ENCODE assay signal across 8 cellular contexts in the genomic region with DNA sequence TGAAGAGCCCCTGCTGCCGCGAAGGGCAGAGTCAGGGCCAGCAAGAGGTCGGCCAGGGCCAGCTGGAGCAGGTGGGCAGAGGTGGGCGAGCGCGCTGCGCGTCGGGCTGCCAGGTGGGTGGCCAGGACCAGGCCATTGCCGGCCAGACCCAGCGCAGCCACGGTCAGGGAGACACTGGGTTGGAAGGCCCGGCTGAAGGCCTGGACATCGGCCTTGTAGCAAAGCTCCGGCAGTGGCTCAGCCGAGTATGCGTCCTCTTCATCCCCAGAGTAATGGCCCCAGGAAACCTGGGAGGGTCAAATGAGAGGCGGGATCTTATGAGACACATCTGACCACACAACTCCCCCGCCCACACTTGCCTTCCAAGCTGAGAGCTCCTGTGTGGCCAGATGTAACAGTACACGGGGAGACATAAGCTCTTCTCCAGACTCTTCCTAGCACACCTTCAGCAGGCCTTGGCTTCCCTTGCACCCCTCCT. TPM values are rescaled to one million over a fixed set of nuclear protein-coding genes. Genes with fewer than 3 reads are reported as not detected.
DNase-seq lines count a peak whose midpoint lies in the region; ATAC-seq and TF ChIP-seq lines count a peak whose summit lies in the region.

No MANE protein-coding gene starts in this region.

- no peak for TF ChIP-seq CTCF in coronary artery (IDR thresholded peaks at IDR 0.05)

- no peaks in the 10 kb centered on the region for H3K36me3 Mint-ChIP-seq in natural killer cell treated with Interleukin-12 subunit alpha and Interleukin-12 subunit beta and Interleukin-15 and Interleukin-18, amount 100 ng/mL, for 72 hours

- peaks cover 39 to 44% of the 10 kb centered on the region in 2 donors for H3K4me1 Mint-ChIP-seq in natural killer cell treated with Interleukin-12 subunit alpha and Interleukin-12 subunit beta and Interleukin-15 and Interleukin-18, amount 100 ng/mL, for 72 hours (ENCODE audit: low read depth in 2 of 2)

- H3K27me3 Mint-ChIP-seq in natural killer cell treated with Interleukin-12 subunit alpha and Interleukin-12 subunit beta and Interleukin-15 and Interleukin-18, amount 100 ng/mL, for 72 hours = peaks cover 39 to 40% of the 10 kb centered on the region in 2 donors

- peak overlapping the region; percentile 71 for H3K4me3 Mint-ChIP-seq in natural killer cell treated with Interleukin-12 subunit alpha and Interleukin-12 subunit beta and Interleukin-15 and Interleukin-18, amount 100 ng/mL, for 72 hours

- in situ Hi-C loops in KBM-7 (cut with MboI; ENCODE audit: low pct_unique_long_range_greater_than_20kb, low sequenced_read_pairs) = no loop called here

- peak overlapping the region; percentile 79 for H3K4me3 ChIP-seq in coronary artery

- peak; percentile 44 for DNase-seq in COLO668 (lab: John Stamatoyannopoulos, UW; ENCODE audit: unreplicated experiment)
- peak; percentile 13 for DNase-seq in KBM-7
- DNase-seq in coronary artery (ENCODE audit: low spot score) = no peak
- DNase-seq in natural killer cell treated with Interleukin-12 subunit alpha and Interleukin-12 subunit beta and Interleukin-15 and Interleukin-18, amount 100 ng/mL, for 72 hours (ENCODE audit: low spot score) = no peak
- DNase-seq in stimulated activated CD4-positive, alpha-beta T cell treated with anti-CD3 and anti-CD28 coated beads, Interleukin-4, amount 100 ng/mL, for 1 hour = no peak
- DNase-seq in activated CD4-positive, alpha-beta T cell treated with anti-CD3 and anti-CD28 coated beads, Interleukin-2, amount 50 U/mL, for 48 hours = no peak

- H3K27ac Mint-ChIP-seq in natural killer cell treated with Interleukin-12 subunit alpha and Interleukin-12 subunit beta and Interleukin-15 and Interleukin-18, amount 100 ng/mL, for 72 hours = no peak overlapping the region

- ATAC-seq in natural killer cell treated with Interleukin-12 subunit alpha and Interleukin-12 subunit beta and Interleukin-15 and Interleukin-18, amount 100 ng/mL, for 72 hours = no peak
- ATAC-seq in GM19023 (IDR thresholded peaks at IDR 0.05; ENCODE audit: unreplicated experiment) = no peak
- ATAC-seq in esophagus mucosa = no peak

- no peaks in the 10 kb centered on the region for H3K9me3 Mint-ChIP-seq in natural killer cell treated with Interleukin-12 subunit alpha and Interleukin-12 subunit beta and Interleukin-15 and Interleukin-18, amount 100 ng/mL, for 72 hours

- H3K27ac ChIP-seq in coronary artery = peak overlapping the region; percentile 92 to 98

RNA-seq across cellular contexts. Expression of a gene that starts 1.3 kb away (rescaled TPM):
- not detected for total RNA-seq in natural killer cell treated with Interleukin-12 subunit alpha and Interleukin-12 subunit beta and Interleukin-15 and Interleukin-18, amount 100 ng/mL, for 72 hours
- total RNA-seq in esophagus mucosa = not detected

RNA-seq across cellular contexts. Expression of a gene that starts 2.0 kb away (rescaled TPM):
- total RNA-seq in natural killer cell treated with Interleukin-12 subunit alpha and Interleukin-12 subunit beta and Interleukin-15 and Interleukin-18, amount 100 ng/mL, for 72 hours = under 1 TPM; 0.17 to 0.39 TPM
- total RNA-seq in esophagus mucosa = 1.3 TPM

RNA-seq across cellular contexts. Expression of a gene that starts 3.6 kb away (rescaled TPM):
- total RNA-seq in natural killer cell treated with Interleukin-12 subunit alpha and Interleukin-12 subunit beta and Interleukin-15 and Interleukin-18, amount 100 ng/mL, for 72 hours = under 1 TPM in 1 of 2 donors, not detected in 1; 0.73 TPM
- total RNA-seq in esophagus mucosa = 49.6 TPM

RNA-seq across cellular contexts. Expression of a gene that starts 21.3 kb away (rescaled TPM):
- total RNA-seq in natural killer cell treated with Interleukin-12 subunit alpha and Interleukin-12 subunit beta and Interleukin-15 and Interleukin-18, amount 100 ng/mL, for 72 hours = 1 to 10 TPM; 3.9 to 8.0 TPM
- total RNA-seq in esophagus mucosa = 7.3 TPM

Comparison
In these comparisons a context has a peak if more than half of its experiments do, and no peak if none do; other contexts are left out.
1. DNase-seq: peak in COLO668 (single experiment) and KBM-7 (single experiment); none in coronary artery (single experiment), natural killer cell treated with Interleukin-12 subunit alpha and Interleukin-12 subunit beta and Interleukin-15 and Interleukin-18, amount 100 ng/mL, for 72 hours (single experiment), stimulated activated CD4-positive, alpha-beta T cell treated with anti-CD3 and anti-CD28 coated beads, Interleukin-4, amount 100 ng/mL, for 1 hour (single experiment) and activated CD4-positive, alpha-beta T cell treated with anti-CD3 and anti-CD28 coated beads, Interleukin-2, amount 50 U/mL, for 48 hours (0 of 2).
2. RNA of a gene that starts 3.6 kb away (total RNA-seq): 49.6 TPM in esophagus mucosa (single experiment); 0.73 TPM in natural killer cell treated with Interleukin-12 subunit alpha and Interleukin-12 subunit beta and Interleukin-15 and Interleukin-18, amount 100 ng/mL, for 72 hours; every median in the first group is over 10 times any median in the second.